In the genomic region with DNA sequence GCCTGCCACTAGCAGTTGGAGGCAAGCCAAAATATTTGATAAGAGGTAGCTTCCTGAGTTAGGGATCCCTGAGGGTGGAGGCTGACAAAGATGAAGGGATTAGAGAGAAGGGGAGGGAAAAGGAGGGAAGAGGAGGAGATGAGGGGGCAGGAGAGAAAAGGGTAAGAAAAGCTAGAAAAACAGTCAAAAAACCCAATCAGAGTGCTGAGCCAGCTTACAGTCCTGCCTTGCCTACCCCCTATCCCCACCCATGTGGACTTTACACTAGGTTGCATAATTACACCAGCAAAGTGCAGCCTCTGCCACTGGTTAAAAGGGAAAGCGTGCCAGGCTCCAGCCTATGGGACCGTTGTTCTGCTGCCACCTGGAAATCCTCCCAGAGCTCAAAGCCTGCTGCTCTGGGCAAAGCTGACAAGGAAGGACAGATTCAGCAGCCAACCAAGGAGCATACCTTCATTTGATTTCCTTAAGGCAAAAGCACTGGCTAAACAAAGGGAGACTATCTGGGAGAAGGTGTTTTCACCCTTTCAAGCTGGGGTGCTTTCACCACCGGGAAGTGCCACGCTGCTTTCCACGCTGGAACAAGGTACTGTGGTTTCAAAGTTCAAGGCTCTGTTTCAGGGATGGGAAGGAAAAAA, we compare ENCODE assay signal across 8 cellular contexts. TPM values are rescaled to one million over a fixed set of nuclear protein-coding genes. Genes with fewer than 3 reads are reported as not detected.
DNase-seq lines count a peak whose midpoint lies in the region; ATAC-seq lines count a peak whose summit lies in the region.

No MANE protein-coding gene starts in this region.

- H2BK5ac ChIP-seq in trophoblast cell (ENCODE audit: low read depth, low read length, poor library complexity), result no peak overlapping the region

- H3K9ac ChIP-seq in trophoblast cell (ENCODE audit: low read length), result no peak overlapping the region

- H3K79me2 ChIP-seq in trophoblast cell (ENCODE audit: control insufficient read depth, insufficient read depth, low read length, poor library complexity), result peaks cover 10% of the 10 kb centered on the region

- no peak overlapping the region for H4K8ac ChIP-seq in trophoblast cell (ENCODE audit: low read depth, low read length)

- H3K4me1 ChIP-seq in trophoblast cell (ENCODE audit: control insufficient read depth in 1 of 2, insufficient read depth in 2 of 2, low read length in 2 of 2), result peaks cover 2 to 3% of the 10 kb centered on the region in 2 experiments

- DNase-seq in SIG-M5 treated with dmso at 0.1 percent for 504 hours (lab: John Stamatoyannopoulos, UW; ENCODE audit: unreplicated experiment), result peak; percentile 75
- no peak for DNase-seq in SIG-M5 (lab: John Stamatoyannopoulos, UW)
- peak; percentile 63 to 75 for DNase-seq in SHP77 (lab: John Stamatoyannopoulos, UW)
- DNase-seq in fibroblast of peridontal ligament (ENCODE audit: extremely low read depth), result peak; percentile 78
- DNase-seq in trophoblast cell, result no peak
- no peak for DNase-seq in activated gamma-delta T cell (lab: John Stamatoyannopoulos, UW)
- DNase-seq in stimulated activated CD4-positive, alpha-beta T cell treated with anti-CD3 and anti-CD28 coated beads, Interleukin-4, amount 100 ng/mL, for 4 hours, result no peak

- H3K27ac ChIP-seq in trophoblast cell (ENCODE audit: low read depth, low read length), result no peak overlapping the region

- H2BK12ac ChIP-seq in trophoblast cell (ENCODE audit: low read length), result no peak overlapping the region

- H3K23ac ChIP-seq in trophoblast cell (ENCODE audit: low read length), result no peak overlapping the region

- H3K14ac ChIP-seq in trophoblast cell (ENCODE audit: low read length), result no peak overlapping the region

- no peaks in the 10 kb centered on the region for H3K36me3 ChIP-seq in trophoblast cell (ENCODE audit: control insufficient read depth in 1 of 2, insufficient read depth in 2 of 2, low read length in 2 of 2)

- H4K91ac ChIP-seq in trophoblast cell (ENCODE audit: low read depth, low read length), result no peak overlapping the region

- no peak overlapping the region for H3K18ac ChIP-seq in trophoblast cell (ENCODE audit: low read length)

- H4K12ac ChIP-seq in trophoblast cell (ENCODE audit: low read depth, low read length), result no peak overlapping the region

- no peak overlapping the region for H3K4me2 ChIP-seq in trophoblast cell (ENCODE audit: low read length)

- WGBS in trophoblast cell (ENCODE audit: extremely low coverage, insufficient coverage, insufficient read length), result no CpG with 5 or more reads among the region's 5 CpGs

- no peak overlapping the region for H2AK5ac ChIP-seq in trophoblast cell (ENCODE audit: low read length)

- no peak overlapping the region for H3K4me3 ChIP-seq in trophoblast cell (ENCODE audit: low read depth, low read length)

- peak overlapping the region; percentile 17 for H2AFZ ChIP-seq in trophoblast cell (ENCODE audit: insufficient read depth, low read length, poor library complexity)

- ATAC-seq in HG03280 (IDR thresholded peaks at IDR 0.05; ENCODE audit: unreplicated experiment), result no peak

- peaks cover 9% of the 10 kb centered on the region for H3K79me1 ChIP-seq in trophoblast cell (ENCODE audit: low read length)

- H2BK120ac ChIP-seq in trophoblast cell (ENCODE audit: insufficient read depth, low read length, poor library complexity), result no peak overlapping the region

- H3K4ac ChIP-seq in trophoblast cell (ENCODE audit: low read depth, low read length), result no peak overlapping the region

- H3K27me3 ChIP-seq in trophoblast cell (ENCODE audit: insufficient read depth, low read length), result no peaks in the 10 kb centered on the region

- H3K9me3 ChIP-seq in trophoblast cell (ENCODE audit: insufficient read depth, low read depth, low read length), result no peaks in the 10 kb centered on the region

RNA-seq across cellular contexts. Expression of gene NUMB, which starts 3.9 kb away (rescaled TPM):
- 86.2 and 87.0 TPM in 2 replicates for polyA plus RNA-seq in trophoblast cell (2013)

RNA-seq across cellular contexts. Expression of gene RIOX1, which starts 28.5 kb away (rescaled TPM):
- polyA plus RNA-seq in trophoblast cell (2013), result 5.4 and 5.6 TPM in 2 replicates

Comparison
In these comparisons a context has a peak if more than half of its experiments do, and no peak if none do; other contexts are left out.
1. DNase-seq: peak in SIG-M5 treated with dmso at 0.1 percent for 504 hours (single experiment), SHP77 (2 of 2) and fibroblast of peridontal ligament (single experiment); none in SIG-M5 (single experiment), trophoblast cell (0 of 2), activated gamma-delta T cell (single experiment) and stimulated activated CD4-positive, alpha-beta T cell treated with anti-CD3 and anti-CD28 coated beads, Interleukin-4, amount 100 ng/mL, for 4 hours (0 of 2).